1 cellular context compared by ENCODE assay signal in the genomic region with DNA sequence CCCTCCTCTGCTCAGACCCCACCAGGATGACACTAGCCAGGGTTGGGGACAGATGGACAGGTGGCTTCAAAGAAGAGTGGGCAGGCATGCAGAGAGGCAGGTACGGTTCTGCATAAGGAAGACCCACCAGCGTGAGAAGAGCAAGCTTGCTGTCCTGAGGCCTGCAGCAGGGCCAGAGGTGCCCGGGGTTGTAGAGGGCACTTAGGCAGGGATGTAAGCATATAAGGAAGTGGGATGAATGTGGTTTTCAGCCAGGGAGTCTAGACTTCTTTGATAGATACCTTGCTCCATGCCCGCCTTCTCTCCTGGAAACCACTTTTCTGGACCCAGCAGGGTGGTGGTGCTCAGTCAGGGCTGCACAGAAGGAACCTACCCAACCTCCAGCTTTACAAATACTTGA.
TF ChIP-seq lines count a peak whose summit lies in the region.

No MANE protein-coding gene starts in this region.

TF ChIP-seq in GM23338, 12 proteins besides CTCF, POLR2A, EP300 and RAD21 (continued from another document):
- TF ChIP-seq, protein P1, sequence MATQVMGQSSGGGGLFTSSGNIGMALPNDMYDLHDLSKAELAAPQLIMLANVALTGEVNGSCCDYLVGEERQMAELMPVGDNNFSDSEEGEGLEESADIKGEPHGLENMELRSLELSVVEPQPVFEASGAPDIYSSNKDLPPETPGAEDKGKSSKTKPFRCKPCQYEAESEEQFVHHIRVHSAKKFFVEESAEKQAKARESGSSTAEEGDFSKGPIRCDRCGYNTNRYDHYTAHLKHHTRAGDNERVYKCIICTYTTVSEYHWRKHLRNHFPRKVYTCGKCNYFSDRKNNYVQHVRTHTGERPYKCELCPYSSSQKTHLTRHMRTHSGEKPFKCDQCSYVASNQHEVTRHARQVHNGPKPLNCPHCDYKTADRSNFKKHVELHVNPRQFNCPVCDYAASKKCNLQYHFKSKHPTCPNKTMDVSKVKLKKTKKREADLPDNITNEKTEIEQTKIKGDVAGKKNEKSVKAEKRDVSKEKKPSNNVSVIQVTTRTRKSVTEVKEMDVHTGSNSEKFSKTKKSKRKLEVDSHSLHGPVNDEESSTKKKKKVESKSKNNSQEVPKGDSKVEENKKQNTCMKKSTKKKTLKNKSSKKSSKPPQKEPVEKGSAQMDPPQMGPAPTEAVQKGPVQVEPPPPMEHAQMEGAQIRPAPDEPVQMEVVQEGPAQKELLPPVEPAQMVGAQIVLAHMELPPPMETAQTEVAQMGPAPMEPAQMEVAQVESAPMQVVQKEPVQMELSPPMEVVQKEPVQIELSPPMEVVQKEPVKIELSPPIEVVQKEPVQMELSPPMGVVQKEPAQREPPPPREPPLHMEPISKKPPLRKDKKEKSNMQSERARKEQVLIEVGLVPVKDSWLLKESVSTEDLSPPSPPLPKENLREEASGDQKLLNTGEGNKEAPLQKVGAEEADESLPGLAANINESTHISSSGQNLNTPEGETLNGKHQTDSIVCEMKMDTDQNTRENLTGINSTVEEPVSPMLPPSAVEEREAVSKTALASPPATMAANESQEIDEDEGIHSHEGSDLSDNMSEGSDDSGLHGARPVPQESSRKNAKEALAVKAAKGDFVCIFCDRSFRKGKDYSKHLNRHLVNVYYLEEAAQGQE (IDR thresholded peaks at IDR 0.05; ENCODE audit: unreplicated experiment): no peak
- TF ChIP-seq POLR2AphosphoS5 (IDR thresholded peaks at IDR 0.05; ENCODE audit: low read depth) (no peak), ZNF114 (CRISPR knock-in tag; IDR thresholded peaks at IDR 0.05) (no peak), EZH2 (IDR thresholded peaks at IDR 0.05; ENCODE audit: low read depth, unreplicated experiment) (no peak), ZNF462 (CRISPR knock-in tag; IDR thresholded peaks at IDR 0.05) (no peak)
